ENCODE assay signal across 1 cellular context in genomic region chr6:159084493-159085091, GRCh38.
TF ChIP-seq lines count a peak whose summit lies in the region.

No MANE protein-coding gene starts in this region.

TF ChIP-seq in SK-N-SH, 30 proteins besides CTCF, POLR2A, EP300 and RAD21 (continued from another document):
- TF ChIP-seq FOXM1 (IDR thresholded peaks at IDR 0.05; ENCODE audit: low read depth) = no peak
- no peak for TF ChIP-seq JUND (IDR thresholded peaks at IDR 0.05)
- TF ChIP-seq ELF1 (IDR thresholded peaks at IDR 0.05) = no peak
- no peak for TF ChIP-seq RXRA (IDR thresholded peaks at IDR 0.05; ENCODE audit: borderline replicate concordance, low read depth)
- no peak for TF ChIP-seq NFIC (IDR thresholded peaks at IDR 0.05; ENCODE audit: borderline replicate concordance)
- no peak for TF ChIP-seq TEAD4 (IDR thresholded peaks at IDR 0.05; ENCODE audit: borderline replicate concordance, insufficient read depth)
- TF ChIP-seq RFX5 (IDR thresholded peaks at IDR 0.05; ENCODE audit: low read length) = no peak
- TF ChIP-seq REST (IDR thresholded peaks at IDR 0.05; ENCODE audit: low read depth, low read length) = no peak
- no peak for TF ChIP-seq SIN3A (IDR thresholded peaks at IDR 0.05; ENCODE audit: borderline replicate concordance, low read depth, low read length)
